In genomic region chr10:52391927-52392602, GRCh38 we compare ENCODE assay signal across 2 cellular contexts.
TF ChIP-seq lines count a peak whose summit lies in the region.

No MANE protein-coding gene starts in this region.

TF ChIP-seq in HCT116, 20 proteins besides CTCF, POLR2A, EP300 and RAD21 (continued from another document):
- TF ChIP-seq REST (IDR thresholded peaks at IDR 0.05; ENCODE audit: low read depth), result no peak
- TF ChIP-seq ATF3 (IDR thresholded peaks at IDR 0.05), result no peak
- TF ChIP-seq TCF7L2 (IDR thresholded peaks at IDR 0.05; ENCODE audit: borderline replicate concordance, extremely low read depth, insufficient read depth, insufficient read length), result peak; percentile 98
- no peak for TF ChIP-seq EZH2phosphoT487 (IDR thresholded peaks at IDR 0.05; ENCODE audit: borderline replicate concordance)
- TF ChIP-seq ZFX (IDR thresholded peaks at IDR 0.05), result no peak
- no peak for TF ChIP-seq SIN3A (IDR thresholded peaks at IDR 0.05; ENCODE audit: low read depth)
- no peak for TF ChIP-seq CEBPB (IDR thresholded peaks at IDR 0.05; ENCODE audit: low read depth)

TF ChIP-seq in SK-N-SH, 30 proteins besides CTCF, POLR2A, EP300 and RAD21 (continued from another document):
- TF ChIP-seq USF2 (IDR thresholded peaks at IDR 0.05; ENCODE audit: borderline replicate concordance, low read depth, low read length) (no peak), TCF12 (IDR thresholded peaks at IDR 0.05) (no peak), FOSL2 (IDR thresholded peaks at IDR 0.05; ENCODE audit: borderline replicate concordance, low read depth) (no peak)
